Comparison of ENCODE assay signal across 8 cellular contexts in the genomic region with DNA sequence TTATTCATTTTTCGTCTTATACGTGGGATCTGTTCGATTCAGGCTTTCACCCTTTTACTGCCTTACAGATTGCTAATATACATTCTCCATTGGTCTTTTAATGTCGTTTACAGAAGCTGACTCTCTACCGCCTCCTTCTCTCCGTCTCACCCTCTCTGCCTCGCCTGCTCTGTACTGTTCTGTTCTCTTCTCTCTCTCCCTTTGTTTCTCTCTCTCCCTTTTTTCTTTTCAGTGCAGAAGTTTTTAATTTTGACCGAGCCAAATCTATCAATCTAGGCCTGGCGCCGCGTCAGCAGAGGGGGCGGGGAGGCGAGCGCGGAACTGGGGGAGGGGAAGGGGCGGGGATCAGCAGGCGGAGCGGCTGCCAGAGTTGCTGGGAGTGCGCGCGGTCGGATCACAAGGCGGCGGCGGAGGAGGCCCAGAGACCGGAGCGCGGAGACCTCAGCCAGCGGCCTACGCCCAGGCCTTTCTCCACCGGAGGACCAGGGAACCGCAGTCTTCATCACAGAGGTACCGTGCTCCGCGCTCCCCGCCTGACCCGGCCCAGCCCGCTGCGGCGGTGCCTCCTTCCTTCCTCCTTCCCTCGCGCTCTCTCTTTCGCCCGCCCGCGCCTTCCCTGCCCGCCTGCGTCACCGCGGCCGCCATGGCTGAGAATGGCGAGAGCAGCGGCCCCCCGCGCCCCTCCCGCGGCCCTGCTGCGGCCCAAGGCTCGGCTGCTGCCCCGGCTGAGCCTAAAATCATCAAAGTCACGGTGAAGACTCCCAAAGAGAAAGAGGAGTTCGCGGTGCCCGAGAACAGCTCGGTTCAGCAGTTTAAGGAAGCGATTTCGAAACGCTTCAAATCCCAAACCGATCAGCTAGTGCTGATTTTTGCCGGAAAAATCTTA. TPM values are rescaled to one million over a fixed set of nuclear protein-coding genes. Genes with fewer than 3 reads are reported as not detected.
DNase-seq lines count a peak whose midpoint lies in the region; ATAC-seq and TF ChIP-seq lines count a peak whose summit lies in the region.

A gene (plus strand): TSS at position 397 of the 886 bp plus-strand sequence. CDS start 247 bp downstream, at position 644.

- H3K27ac ChIP-seq in right lobe of liver, result peak within 1 kb of the TSS; percentile 87 to 90 (median 88)

- H3K36me3 ChIP-seq in right lobe of liver, result no peaks in the 10 kb centered on the region

- peak in 1 of 4 donors; percentile 11 for TF ChIP-seq CTCF in right lobe of liver (IDR thresholded peaks at IDR 0.05)

- DNase-seq in AG20443 (ENCODE audit: low spot score), result peak; percentile 79
- peak; percentile 85 for DNase-seq in NCI-H69 (lab: John Stamatoyannopoulos, UW)
- peak; percentile 52 to 68 for DNase-seq in activated CD4-positive, alpha-beta T cell treated with anti-CD3 and anti-CD28 coated beads, Interleukin-2, amount 50 U/mL, for 24 hours (ENCODE audit: low read depth in 1 of 2, low spot score in 1 of 2)
- peak; percentile 78 for DNase-seq in dermis blood vessel endothelial cell
- DNase-seq in right lobe of liver, result peak; percentile 84 to 88 (median 86)
- DNase-seq in stimulated activated CD4-positive, alpha-beta T cell treated with anti-CD3 and anti-CD28 coated beads, Interleukin-4, amount 100 ng/mL, for 4 hours, result peak; percentile 73 to 79

- peaks cover 0 to 10% (median 0%) of the 10 kb centered on the region in 4 donors for H3K4me1 ChIP-seq in right lobe of liver

- 14% methylated on average over 28 of the region's 70 CpGs for WGBS in right lobe of liver (ENCODE audit: insufficient coverage, low coverage, low lambda C conversion rate, missing lambda C conversion rate)

- H3K9me3 ChIP-seq in right lobe of liver, result no peaks in the 10 kb centered on the region

- intact Hi-C loops in right lobe of liver (cut with DNase I), result no loop called here

- no peaks in the 10 kb centered on the region for H3K27me3 ChIP-seq in right lobe of liver

- peak within 1 kb of the TSS; percentile 54 to 65 (median 59) for H3K4me3 ChIP-seq in right lobe of liver

- TF ChIP-seq POLR2A in right lobe of liver (IDR thresholded peaks at IDR 0.05), result peak; percentile 77

- ATAC-seq in GM19043 (IDR thresholded peaks at IDR 0.05; ENCODE audit: low read depth, unreplicated experiment), result peak; percentile 66
- peak; percentile 87 for ATAC-seq in HG03432 (IDR thresholded peaks at IDR 0.05; ENCODE audit: unreplicated experiment)
- peak; percentile 94 to 97 (median 94) for ATAC-seq in right lobe of liver

RNA-seq across cellular contexts. Expression of the gene that starts here (rescaled TPM):
- total RNA-seq in dermis blood vessel endothelial cell, result 5.8 and 10.6 TPM in 2 replicates
- total RNA-seq in right lobe of liver, result 10 to 100 TPM; 11.9 to 17.7 (median 13.6) TPM

Comparison
In these comparisons a context has a peak if more than half of its experiments do, and no peak if none do; other contexts are left out.
1. Peak in every context shown above with its lines: DNase-seq, ATAC-seq, H3K4me3 ChIP-seq and H3K27ac ChIP-seq.